1 cellular context compared by ENCODE assay signal in genomic region chr17:64264891-64265290, GRCh38.
TF ChIP-seq lines count a peak whose summit lies in the region.

No MANE protein-coding gene starts in this region.

TF ChIP-seq in SK-N-SH treated with all-trans-retinoic acid at 6 μM for 48 hours, 23 proteins besides CTCF, POLR2A, EP300 and RAD21 (continued from another document):
- TF ChIP-seq, protein P1, sequence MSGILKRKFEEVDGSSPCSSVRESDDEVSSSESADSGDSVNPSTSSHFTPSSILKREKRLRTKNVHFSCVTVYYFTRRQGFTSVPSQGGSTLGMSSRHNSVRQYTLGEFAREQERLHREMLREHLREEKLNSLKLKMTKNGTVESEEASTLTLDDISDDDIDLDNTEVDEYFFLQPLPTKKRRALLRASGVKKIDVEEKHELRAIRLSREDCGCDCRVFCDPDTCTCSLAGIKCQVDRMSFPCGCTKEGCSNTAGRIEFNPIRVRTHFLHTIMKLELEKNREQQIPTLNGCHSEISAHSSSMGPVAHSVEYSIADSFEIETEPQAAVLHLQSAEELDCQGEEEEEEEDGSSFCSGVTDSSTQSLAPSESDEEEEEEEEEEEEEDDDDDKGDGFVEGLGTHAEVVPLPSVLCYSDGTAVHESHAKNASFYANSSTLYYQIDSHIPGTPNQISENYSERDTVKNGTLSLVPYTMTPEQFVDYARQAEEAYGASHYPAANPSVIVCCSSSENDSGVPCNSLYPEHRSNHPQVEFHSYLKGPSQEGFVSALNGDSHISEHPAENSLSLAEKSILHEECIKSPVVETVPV (CRISPR knock-in tag; IDR thresholded peaks at IDR 0.05), result no peak
- no peak for TF ChIP-seq SNAI2 (CRISPR knock-in tag; IDR thresholded peaks at IDR 0.05)
